8 cellular contexts compared by ENCODE assay signal in genomic region chr11:96260067-96260511, GRCh38.
A peak's percentile ranks its signal among the peaks of the same experiment; 100 is the strongest.
DNase-seq lines count a peak whose midpoint lies in the region; ATAC-seq, FAIRE-seq and TF ChIP-seq lines count a peak whose summit lies in the region.
"Had no signal": no experiment of that assay in that cellular context is flagged by ENCODE, and none has a peak within 500 bp of the region (broad histone marks: within the 10 kb centered on the region; RNA-seq: fewer than 3 reads in every experiment).

No MANE protein-coding gene starts in this region.

- TF ChIP-seq POLR2A in K562 (conservative IDR thresholded peaks at IDR 0.05) (no peak), uterus (IDR thresholded peaks at IDR 0.05) (no peak)

- H3K36me3 ChIP-seq in K562 (ENCODE audit: control insufficient read depth, insufficient read depth, low read length) = no peaks in the 10 kb centered on the region
- H3K36me3 ChIP-seq in skeletal muscle satellite cell (ENCODE audit: insufficient read depth, low read length) = no peaks in the 10 kb centered on the region
- H3K36me3 ChIP-seq in uterus = no peaks in the 10 kb centered on the region

- H3K27ac ChIP-seq in K562 (ENCODE audit: extremely low read depth, low read depth, low read length) = peak overlapping the region; percentile 69
- H3K27ac ChIP-seq in uterus = peak overlapping the region in 1 of 2 donors; percentile 17

- H2AFZ ChIP-seq in K562 (ENCODE audit: low read depth, low read length) = peak overlapping the region; percentile 58

- intact Hi-C loops in K562 (cut with micrococcal nuclease) (no loop called here), uterus (cut with DNase I; ENCODE audit: low total_unique reads) (no loop called here)

- H3K4me3 ChIP-seq in K562 (no peak overlapping the region), skeletal muscle satellite cell (ENCODE audit: low read length) (no peak overlapping the region), uterus (no peak overlapping the region)

- DNase-seq in GDM1 (lab: John Stamatoyannopoulos, UW) (peak; percentile 4), NCI-H2171 treated with DMSO at 0.1 percent for 48 hours (lab: John Stamatoyannopoulos, UW) (peak; percentile 61), K562 (ENCODE audit: extremely low read depth in 1 of 4, low spot score in 3 of 4) (peak in 3 of 4 experiments; percentile 13 to 72 (median 54)), G401 (ENCODE audit: low spot score) (no peak), uterus (no peak), 8988T (no peak)
- DNase-seq: H7 had no signal

- in situ Hi-C loops in K562 (cut with MboI) = no loop called here
- in situ Hi-C loops in G401 (cut with HindIII; ENCODE audit: low sequenced_read_pairs) = no loop called here

- no peaks in the 10 kb centered on the region for H3K9me1 ChIP-seq in K562 (ENCODE audit: control insufficient read depth, insufficient read depth, low read length)

- 0% methylated on average over 3 of the region's 3 CpGs for WGBS in K562 (ENCODE audit: insufficient coverage, low coverage, missing lambda C conversion rate)

- no peaks in the 10 kb centered on the region for H4K20me1 ChIP-seq in K562 (replicated peaks; ENCODE audit: control insufficient read depth, insufficient read depth, low read length)

- TF ChIP-seq EP300 in K562 (IDR thresholded peaks at IDR 0.05; ENCODE audit: low read length) = peak; percentile 53

- BruUV-seq in K562 (replicated peaks; lab: Mats Ljungman, UMichigan) = no TSS peak

- TF ChIP-seq RAD21 in K562 (CRISPR knock-in tag; conservative IDR thresholded peaks at IDR 0.05 in 1 of 2, IDR thresholded peaks at IDR 0.05 in 1 of 2) = peak in 1 of 2 experiments; percentile 11; a peak in 1 of 4 replicates

- H3K4me1 ChIP-seq in K562 (replicated peaks in 1 of 2; ENCODE audit: control insufficient read depth in 2 of 2, insufficient read depth in 2 of 2, low read length in 2 of 2) (peaks cover 9 to 62% of the 10 kb centered on the region in 2 experiments), skeletal muscle satellite cell (ENCODE audit: control insufficient read depth, insufficient read depth, low read length) (peaks cover 74% of the 10 kb centered on the region), uterus (peaks cover 5 to 11% of the 10 kb centered on the region in 2 donors)

- peak overlapping the region; percentile 64 for H3K4me2 ChIP-seq in K562 (ENCODE audit: insufficient read depth, low read length)
- H3K4me2 ChIP-seq in skeletal muscle satellite cell (ENCODE audit: low read length) = peak overlapping the region; percentile 48

- H3K27me3 ChIP-seq in K562 (ENCODE audit: control insufficient read depth in 2 of 2, insufficient read depth in 2 of 2, low read length in 2 of 2) (no peaks in the 10 kb centered on the region), skeletal muscle satellite cell (ENCODE audit: control insufficient read depth, insufficient read depth, low read length) (no peaks in the 10 kb centered on the region), uterus (no peaks in the 10 kb centered on the region)

- peaks cover 6% of the 10 kb centered on the region; the same call in 1 of the 3 replicates for H3K79me2 ChIP-seq in K562 (ENCODE audit: control insufficient read depth, insufficient read depth, low read length)

- H3K9ac ChIP-seq in K562 (ENCODE audit: insufficient read depth in 1 of 2, low read depth in 2 of 2, low read length in 2 of 2) (peak overlapping the region in 1 of 2 experiments; percentile 30; a peak in 1 of 4 replicates), skeletal muscle satellite cell (ENCODE audit: low read depth, low read length) (peak overlapping the region; percentile 36)

- POLR2A ChIA-PET in K562 (lab: Yijun Ruan, JAX) = interaction anchor here (0.6 to 1.1 kb wide), 3 partner anchors 11 to 469 kb away, joined by 3 to 4 read pairs (median 3); no protein-coding TSS in a partner anchor

- no peak for TF ChIP-seq CTCF in K562 (IDR thresholded peaks at IDR 0.05 in 2 of 3, conservative IDR thresholded peaks at IDR 0.05 in 1 of 3; ENCODE audit: insufficient read depth in 2 of 3, low read depth in 1 of 3, low read length in 3 of 3)
- TF ChIP-seq CTCF in uterus (IDR thresholded peaks at IDR 0.05) = no peak

- no peak for FAIRE-seq in K562 (lab: Jason Lieb, UNC)

- no peaks in the 10 kb centered on the region for H3K9me3 ChIP-seq in K562 (replicated peaks; ENCODE audit: control insufficient read depth, insufficient read depth, low read depth, low read length)
- H3K9me3 ChIP-seq in skeletal muscle satellite cell (replicated peaks; ENCODE audit: low read length) = no peaks in the 10 kb centered on the region
- no peaks in the 10 kb centered on the region for H3K9me3 ChIP-seq in uterus

- CTCF ChIA-PET in K562 (lab: Yijun Ruan, JAX; ENCODE audit: low intra/inter-chr PET ratio) = no interaction called here

- peak; percentile 67 for ATAC-seq in K562

TF ChIP-seq in K562, 482 proteins besides CTCF, POLR2A, EP300 and RAD21 (continues in another document):
- peak; percentile 85 for TF ChIP-seq LEF1 (IDR thresholded peaks at IDR 0.05)
- TF ChIP-seq BRD9 (IDR thresholded peaks at IDR 0.05; ENCODE audit: low read depth, partially characterized antibody) = peak; percentile 40
- peak; percentile 64; the same call in 1 of the 2 replicates for TF ChIP-seq KLF16 (IDR thresholded peaks at IDR 0.05)
- TF ChIP-seq, protein P1, sequence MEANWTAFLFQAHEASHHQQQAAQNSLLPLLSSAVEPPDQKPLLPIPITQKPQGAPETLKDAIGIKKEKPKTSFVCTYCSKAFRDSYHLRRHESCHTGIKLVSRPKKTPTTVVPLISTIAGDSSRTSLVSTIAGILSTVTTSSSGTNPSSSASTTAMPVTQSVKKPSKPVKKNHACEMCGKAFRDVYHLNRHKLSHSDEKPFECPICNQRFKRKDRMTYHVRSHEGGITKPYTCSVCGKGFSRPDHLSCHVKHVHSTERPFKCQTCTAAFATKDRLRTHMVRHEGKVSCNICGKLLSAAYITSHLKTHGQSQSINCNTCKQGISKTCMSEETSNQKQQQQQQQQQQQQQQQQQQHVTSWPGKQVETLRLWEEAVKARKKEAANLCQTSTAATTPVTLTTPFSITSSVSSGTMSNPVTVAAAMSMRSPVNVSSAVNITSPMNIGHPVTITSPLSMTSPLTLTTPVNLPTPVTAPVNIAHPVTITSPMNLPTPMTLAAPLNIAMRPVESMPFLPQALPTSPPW (CRISPR knock-in tag; IDR thresholded peaks at IDR 0.05) = peak; percentile 43
- no peak for TF ChIP-seq THAP12 (CRISPR knock-in tag; IDR thresholded peaks at IDR 0.05)
- TF ChIP-seq EWSR1 (IDR thresholded peaks at IDR 0.05; ENCODE audit: borderline replicate concordance, low read depth, partially characterized antibody) = no peak
- 0 out of 2 replicates have a peak, but pooled peaks have one; percentile 39 for TF ChIP-seq ZNF395 (CRISPR knock-in tag; IDR thresholded peaks at IDR 0.05)
- peak; percentile 63; the same call in 1 of the 2 replicates for TF ChIP-seq SMARCE1 (IDR thresholded peaks at IDR 0.05)
- no peak for TF ChIP-seq POLR2B (IDR thresholded peaks at IDR 0.05; ENCODE audit: low read depth, partially characterized antibody)
- peak; percentile 48 for TF ChIP-seq RBBP5 (IDR thresholded peaks at IDR 0.05; ENCODE audit: borderline replicate concordance, insufficient read depth, low read length, poor library complexity, severe bottlenecking)
- 0 out of 2 replicates have a peak, but pooled peaks have one; percentile 39 for TF ChIP-seq HNRNPL (IDR thresholded peaks at IDR 0.05; ENCODE audit: low read depth, low read length)
- no peak for TF ChIP-seq ATF1 (CRISPR knock-in tag; IDR thresholded peaks at IDR 0.05)
- TF ChIP-seq ATF1 (tag; IDR thresholded peaks at IDR 0.05) = peak; percentile 45; the same call in 1 of the 2 replicates
- no peak for TF ChIP-seq OTX1 (CRISPR knock-in tag; IDR thresholded peaks at IDR 0.05)
- TF ChIP-seq, protein P2, sequence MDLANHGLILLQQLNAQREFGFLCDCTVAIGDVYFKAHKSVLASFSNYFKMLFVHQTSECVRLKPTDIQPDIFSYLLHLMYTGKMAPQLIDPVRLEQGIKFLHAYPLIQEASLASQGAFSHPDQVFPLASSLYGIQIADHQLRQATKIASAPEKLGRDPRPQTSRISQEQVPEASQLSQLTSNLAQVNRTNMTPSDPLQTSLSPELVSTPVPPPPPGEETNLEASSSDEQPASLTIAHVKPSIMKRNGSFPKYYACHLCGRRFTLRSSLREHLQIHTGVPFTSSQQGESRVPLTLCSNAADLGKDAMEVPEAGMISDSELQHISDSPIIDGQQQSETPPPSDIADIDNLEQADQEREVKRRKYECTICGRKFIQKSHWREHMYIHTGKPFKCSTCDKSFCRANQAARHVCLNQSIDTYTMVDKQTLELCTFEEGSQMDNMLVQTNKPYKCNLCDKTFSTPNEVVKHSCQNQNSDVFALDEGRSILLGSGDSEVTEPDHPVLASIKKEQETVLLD (IDR thresholded peaks at IDR 0.05) = 0 out of 2 replicates have a peak, but pooled peaks have one; percentile 38
- TF ChIP-seq EGR1 (conservative IDR thresholded peaks at IDR 0.05) = peak; percentile 57
- no peak for TF ChIP-seq STAT5B (CRISPR knock-in tag; IDR thresholded peaks at IDR 0.05)

Comparison
In these comparisons a context has a peak if more than half of its experiments do, and no peak if none do; other contexts are left out.
1. DNase-seq: peak in GDM1 (single experiment), NCI-H2171 treated with DMSO at 0.1 percent for 48 hours (single experiment) and K562 (3 of 4); none in G401 (single experiment), uterus (0 of 2) and 8988T (single experiment).